Comparison of ENCODE assay signal across 10 cellular contexts in genomic region chr2:169452080-169452479, GRCh38. TPM values are rescaled to one million over a fixed set of nuclear protein-coding genes. Genes with fewer than 3 reads are reported as not detected.
DNase-seq lines count a peak whose midpoint lies in the region; ATAC-seq and TF ChIP-seq lines count a peak whose summit lies in the region.
"Had no signal": no experiment of that assay in that cellular context is flagged by ENCODE, and none has a peak within 500 bp of the region (broad histone marks: within the 10 kb centered on the region; RNA-seq: fewer than 3 reads in every experiment).

No MANE protein-coding gene starts in this region.

- no peak overlapping the region for H2AFZ ChIP-seq in neural cell (ENCODE audit: low read depth, low read length)

- no peak for TF ChIP-seq EP300 in neural cell (conservative IDR thresholded peaks at IDR 0.05; ENCODE audit: poor library complexity, severe bottlenecking)

- no peaks in the 10 kb centered on the region for H3K9me2 ChIP-seq in neural cell (ENCODE audit: insufficient read depth, low read length)

- H3K27me3 ChIP-seq in neural cell (ENCODE audit: insufficient read depth, low read depth, low read length), result no peaks in the 10 kb centered on the region

- H3K27ac ChIP-seq in 22Rv1, result no peak overlapping the region
- no peak overlapping the region for H3K27ac ChIP-seq in neural cell (ENCODE audit: low read length)

- H3K4me1 Mint-ChIP-seq in activated naive CD4-positive, alpha-beta T cell treated with anti-CD3 and anti-CD28 coated beads, Interleukin-2, amount 10 ng/mL, durations not matched to agents 7 days and 5 days, result no peaks in the 10 kb centered on the region
- H3K4me1 Mint-ChIP-seq: central memory CD8-positive, alpha-beta T cell had no signal

- no peak overlapping the region for H3K4me3 Mint-ChIP-seq in activated naive CD4-positive, alpha-beta T cell treated with anti-CD3 and anti-CD28 coated beads, Interleukin-2, amount 10 ng/mL, durations not matched to agents 7 days and 5 days
- H3K4me3 Mint-ChIP-seq: central memory CD8-positive, alpha-beta T cell; stimulated activated naive CD8-positive, alpha-beta T cell treated with anti-CD3 and anti-CD28 coated beads, Interleukin-15, Interleukin-2, amounts not matched to agents 100 ng/mL and 50 ng/mL, for 24 hours had no signal

- no peaks in the 10 kb centered on the region for H3F3A ChIP-seq in neural cell (ENCODE audit: insufficient read depth, low read length, poor library complexity, severe bottlenecking)

- TF ChIP-seq RAD21 in neural cell (conservative IDR thresholded peaks at IDR 0.05), result peak; percentile 71

- no peaks in the 10 kb centered on the region for H4K20me1 ChIP-seq in neural cell (ENCODE audit: insufficient read depth)

- DNase-seq in GM13976 (ENCODE audit: low spot score), result peak; percentile 36
- DNase-seq in NCI-H345 (lab: John Stamatoyannopoulos, UW), result peak; percentile 30
- DNase-seq in dermis blood vessel endothelial cell, result peak; percentile 69
- DNase-seq in COLO668 (lab: John Stamatoyannopoulos, UW; ENCODE audit: unreplicated experiment), result no peak
- DNase-seq in activated naive CD4-positive, alpha-beta T cell treated with anti-CD3 and anti-CD28 coated beads, Interleukin-2, amount 10 ng/mL, durations not matched to agents 7 days and 5 days, result no peak

- H3K79me2 ChIP-seq in neural cell (replicated peaks; ENCODE audit: insufficient read depth, low read length), result no peaks in the 10 kb centered on the region

- H3K4me3 ChIP-seq in neural cell (ENCODE audit: low read length), result no peak overlapping the region

- peaks cover 12% of the 10 kb centered on the region for H3K27me3 Mint-ChIP-seq in activated naive CD4-positive, alpha-beta T cell treated with anti-CD3 and anti-CD28 coated beads, Interleukin-2, amount 10 ng/mL, durations not matched to agents 7 days and 5 days

- H3K27ac Mint-ChIP-seq in activated naive CD4-positive, alpha-beta T cell treated with anti-CD3 and anti-CD28 coated beads, Interleukin-2, amount 10 ng/mL, durations not matched to agents 7 days and 5 days, result no peak overlapping the region
- H3K27ac Mint-ChIP-seq: stimulated activated naive CD8-positive, alpha-beta T cell treated with anti-CD3 and anti-CD28 coated beads, Interleukin-15, Interleukin-2, amounts not matched to agents 100 ng/mL and 50 ng/mL, for 24 hours had no signal

- TF ChIP-seq CTCF in 22Rv1 (IDR thresholded peaks at IDR 0.05) (peak; percentile 45), GM13976 (IDR thresholded peaks at IDR 0.05; ENCODE audit: borderline replicate concordance, control extremely low read depth, extremely low read depth, insufficient read depth, missing control alignments) (peak; percentile 20), neural cell (IDR thresholded peaks at IDR 0.05; ENCODE audit: poor library complexity, severe bottlenecking) (peak; percentile 62)

- H3K9me3 Mint-ChIP-seq in activated naive CD4-positive, alpha-beta T cell treated with anti-CD3 and anti-CD28 coated beads, Interleukin-2, amount 10 ng/mL, durations not matched to agents 7 days and 5 days, result no peaks in the 10 kb centered on the region
- H3K9me3 Mint-ChIP-seq: central memory CD8-positive, alpha-beta T cell; stimulated activated naive CD8-positive, alpha-beta T cell treated with anti-CD3 and anti-CD28 coated beads, Interleukin-15, Interleukin-2, amounts not matched to agents 100 ng/mL and 50 ng/mL, for 24 hours had no signal

- no peaks in the 10 kb centered on the region for H3K36me3 Mint-ChIP-seq in activated naive CD4-positive, alpha-beta T cell treated with anti-CD3 and anti-CD28 coated beads, Interleukin-2, amount 10 ng/mL, durations not matched to agents 7 days and 5 days

- H3K9ac ChIP-seq in neural cell (ENCODE audit: low read length), result no peak overlapping the region

- no peak overlapping the region for H3K4me2 ChIP-seq in neural cell (ENCODE audit: low read length)

- H3K36me3 ChIP-seq in neural cell (ENCODE audit: insufficient read depth, low read length), result no peaks in the 10 kb centered on the region

- in situ Hi-C loops in GM13976 (cut with MboI; ENCODE audit: low sequenced_read_pairs, unreplicated experiment), result no loop called here

- CTCF ChIA-PET in activated naive CD4-positive, alpha-beta T cell treated with anti-CD3 and anti-CD28 coated beads, Interleukin-2, amount 10 ng/mL, durations not matched to agents 7 days and 5 days (lab: Charles Lee), result interaction anchor here (0.9 to 1.2 kb wide), 4 partner anchors 314 to 475 kb away, joined by 3 to 4 read pairs (median 3); no protein-coding TSS in a partner anchor

- H3K9me3 ChIP-seq in neural cell (ENCODE audit: low read length), result no peaks in the 10 kb centered on the region

- no peak for ATAC-seq in GM21529 (IDR thresholded peaks at IDR 0.05; ENCODE audit: unreplicated experiment)

TF ChIP-seq in neural cell, 6 proteins besides CTCF, POLR2A, EP300 and RAD21:
- TF ChIP-seq POLR2AphosphoS5 (IDR thresholded peaks at IDR 0.05), result no peak
- TF ChIP-seq REST (IDR thresholded peaks at IDR 0.05; ENCODE audit: borderline replicate concordance), result no peak
- TF ChIP-seq MXI1 (conservative IDR thresholded peaks at IDR 0.05; ENCODE audit: poor library complexity, severe bottlenecking), result no peak
- peak; percentile 55 for TF ChIP-seq SMC3 (conservative IDR thresholded peaks at IDR 0.05; ENCODE audit: poor library complexity)
- no peak for TF ChIP-seq EZH2 (IDR thresholded peaks at IDR 0.05; ENCODE audit: borderline replicate concordance, insufficient read depth, low read length, poor library complexity, severe bottlenecking)
- no peak for TF ChIP-seq TAF1 (IDR thresholded peaks at IDR 0.05; ENCODE audit: low read depth)

RNA-seq across cellular contexts. Expression of gene BBS5, which starts 27.2 kb away (rescaled TPM):
- 2.1 and 3.2 TPM in 2 replicates for total RNA-seq in dermis blood vessel endothelial cell
- polyA plus RNA-seq in neural cell, result 4.6 and 9.1 TPM in 2 replicates
- polyA minus RNA-seq in neural cell, result 13.5 and 13.9 TPM in 2 replicates

RNA-seq across cellular contexts. Expression of gene KLHL41, which starts 57.4 kb away (rescaled TPM):
- 0.09 and 0.34 TPM in 2 replicates for total RNA-seq in dermis blood vessel endothelial cell
- 2.3 and 2.7 TPM in 2 replicates for polyA plus RNA-seq in neural cell
- polyA minus RNA-seq in neural cell, result 1.4 and 1.5 TPM in 2 replicates

Comparison
In these comparisons a context has a peak if more than half of its experiments do, and no peak if none do; other contexts are left out.
1. DNase-seq: peak in GM13976 (single experiment), NCI-H345 (single experiment) and dermis blood vessel endothelial cell (single experiment); none in COLO668 (single experiment) and activated naive CD4-positive, alpha-beta T cell treated with anti-CD3 and anti-CD28 coated beads, Interleukin-2, amount 10 ng/mL, durations not matched to agents 7 days and 5 days (single experiment).
2. Peak in every context shown above with its lines, with median percentiles within 50 percentile points of each other: CTCF ChIP-seq.